ENCODE assay signal across 9 cellular contexts in the genomic region with DNA sequence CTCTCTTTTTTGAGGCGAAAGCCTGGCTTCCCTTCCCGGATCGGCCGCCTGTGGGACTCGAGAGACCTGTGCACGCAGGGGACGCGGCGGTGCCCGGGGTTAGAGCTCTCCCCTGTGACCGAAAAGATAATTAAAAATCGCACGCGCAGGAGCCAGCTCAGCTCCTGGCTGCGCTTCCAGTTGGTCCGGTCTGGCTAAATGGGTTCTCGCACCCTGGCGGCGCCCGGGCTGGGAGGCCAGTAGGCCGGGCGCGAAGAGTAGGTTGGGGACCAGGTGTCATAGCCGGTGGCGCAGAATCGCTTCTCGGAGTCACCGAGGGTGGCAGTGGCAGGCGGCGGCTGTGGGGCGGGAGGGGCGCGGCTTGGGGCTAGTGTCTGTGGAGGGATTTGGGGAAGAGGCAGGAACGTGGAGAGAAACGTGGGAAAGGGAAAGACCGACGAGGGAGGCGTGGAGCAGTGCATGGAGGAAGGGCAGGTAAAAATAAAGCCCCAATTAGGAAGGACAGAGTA. TPM values are rescaled to one million over a fixed set of nuclear protein-coding genes. Genes with fewer than 3 reads are reported as not detected.
DNase-seq lines count a peak whose midpoint lies in the region; TF ChIP-seq lines count a peak whose summit lies in the region.
"Had no signal": no experiment of that assay in that cellular context is flagged by ENCODE, and none has a peak within 500 bp of the region (broad histone marks: within the 10 kb centered on the region; RNA-seq: fewer than 3 reads in every experiment).

No MANE protein-coding gene starts in this region.

- no peak for TF ChIP-seq POLR2A in vagina (IDR thresholded peaks at IDR 0.05)

- H3K27me3 ChIP-seq in OCI-LY3 (ENCODE audit: low read depth, low read length) (peaks cover 82% of the 10 kb centered on the region), vagina (no peaks in the 10 kb centered on the region)

- H3K9ac ChIP-seq in OCI-LY3 (ENCODE audit: low read length) = no peak overlapping the region

- TF ChIP-seq CTCF in OCI-LY3 (IDR thresholded peaks at IDR 0.05; ENCODE audit: low read depth, low read length) (peak; percentile 66), vagina (IDR thresholded peaks at IDR 0.05) (no peak)

- H3K4me1 ChIP-seq in OCI-LY3 (ENCODE audit: low read length) (peaks cover 40% of the 10 kb centered on the region), vagina (peaks cover 43% of the 10 kb centered on the region)

- H4K20me1 ChIP-seq in OCI-LY3 (ENCODE audit: insufficient read depth, low read length) = no peaks in the 10 kb centered on the region; the same call in 1 of the 2 replicates

- DNase-seq in DMS 273 (lab: John Stamatoyannopoulos, UW; ENCODE audit: unreplicated experiment) = peak; percentile 83
- DNase-seq in DMS 273 treated with DMSO at 0.1 percent for 48 hours (lab: John Stamatoyannopoulos, UW) = no peak
- DNase-seq in activated T-helper 9 cell treated with anti-CD3 and anti-CD28 coated beads, Interleukin-2, amount 50 U/mL, for 16 hours (ENCODE audit: low read depth) = peak; percentile 58
- DNase-seq in head of caudate nucleus = peak in 41 of 42 donors; percentile 26 to 79 (median 62)
- DNase-seq in pons (ENCODE audit: low spot score) = peak; percentile 43
- DNase-seq in vagina (ENCODE audit: extremely low spot score in 2 of 2) = no peak
- no peak for DNase-seq in occipital lobe (lab: John Stamatoyannopoulos, UW)

- no peaks in the 10 kb centered on the region for H3K36me3 ChIP-seq in OCI-LY3 (replicated peaks; ENCODE audit: low read depth, low read length)
- no peaks in the 10 kb centered on the region for H3K36me3 ChIP-seq in vagina

- 0 out of 2 replicates have a peak overlapping the region, but pooled peaks have one; percentile 36 for H2AFZ ChIP-seq in OCI-LY3 (ENCODE audit: low read depth, low read length)

- no peaks in the 10 kb centered on the region for H3K9me3 ChIP-seq in OCI-LY3 (ENCODE audit: insufficient read depth, low read length)
- H3K9me3 ChIP-seq in vagina = no peaks in the 10 kb centered on the region

- peak overlapping the region; percentile 75 for H3K4me3 ChIP-seq in OCI-LY3 (ENCODE audit: low read length)
- peak overlapping the region; percentile 69 to 75 for H3K4me3 ChIP-seq in vagina

- H3K79me2 ChIP-seq in OCI-LY3 (ENCODE audit: low read length) = no peaks in the 10 kb centered on the region

- H3K4me2 ChIP-seq in OCI-LY3 (ENCODE audit: low read length) = peak overlapping the region; percentile 94

- H3K27ac ChIP-seq in OCI-LY3 (ENCODE audit: low read length) (no peak overlapping the region), vagina (no peak overlapping the region)
- H3K27ac ChIP-seq: epithelial cell of prostate had no signal

- intact Hi-C loops in head of caudate nucleus (cut with DNase I) (loop anchor here (5.0 to 10.0 kb wide), 3 partner anchors 37 to 765 kb away; no protein-coding TSS in a partner anchor), vagina (cut with DNase I) (no loop called here)

RNA-seq across cellular contexts. Expression of gene SUPT3H, which starts 41.9 kb away (rescaled TPM):
- total RNA-seq in vagina (4.2 TPM), occipital lobe (15.3 TPM)

Comparison
In these comparisons a context has a peak if more than half of its experiments do, and no peak if none do; other contexts are left out.
1. DNase-seq: peak in DMS 273 (single experiment), activated T-helper 9 cell treated with anti-CD3 and anti-CD28 coated beads, Interleukin-2, amount 50 U/mL, for 16 hours (single experiment), head of caudate nucleus (41 of 42) and pons (single experiment); none in DMS 273 treated with DMSO at 0.1 percent for 48 hours (single experiment), vagina (0 of 2) and occipital lobe (single experiment).